Comparison of ENCODE assay signal across 9 cellular contexts in the genomic region with DNA sequence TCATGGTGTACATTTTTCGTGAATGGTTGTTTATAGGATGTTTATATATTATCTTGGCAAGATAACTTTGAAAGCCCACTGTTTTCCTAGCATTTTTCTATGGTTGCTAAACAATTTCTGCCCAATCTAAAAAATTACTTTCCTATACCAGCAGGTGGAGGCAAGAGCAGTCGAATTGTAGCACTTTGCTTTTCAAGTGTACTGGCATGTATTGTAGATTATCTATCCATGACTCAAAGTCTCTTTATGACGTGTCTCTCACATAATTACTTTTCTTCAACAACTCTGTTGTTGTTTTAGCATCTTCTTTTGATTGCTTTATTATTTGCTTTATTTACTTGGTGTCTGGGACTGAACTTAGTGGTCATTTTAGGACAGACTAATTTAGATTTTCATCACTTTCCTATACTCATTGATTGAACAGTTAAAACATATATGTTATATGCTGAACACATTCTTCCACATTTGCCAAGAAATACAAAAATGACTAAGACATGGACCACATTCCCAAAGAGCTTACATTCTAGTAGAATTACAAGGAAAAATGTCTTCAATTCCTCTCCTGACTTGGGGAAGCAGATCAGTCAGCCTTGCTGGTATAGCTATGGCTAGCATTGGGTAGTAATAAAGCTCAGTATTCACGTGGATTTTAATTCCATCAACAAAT. TPM values are rescaled to one million over a fixed set of nuclear protein-coding genes. Genes with fewer than 3 reads are reported as not detected.
DNase-seq lines count a peak whose midpoint lies in the region; ATAC-seq and TF ChIP-seq lines count a peak whose summit lies in the region.
"Had no signal": no experiment of that assay in that cellular context is flagged by ENCODE, and none has a peak within 500 bp of the region (broad histone marks: within the 10 kb centered on the region; RNA-seq: fewer than 3 reads in every experiment).

No MANE protein-coding gene starts in this region.

- H3K27me3 Mint-ChIP-seq in activated T-cell treated with anti-CD3 and anti-CD28 coated beads, Interleukin-2, amount 50 U/mL, for 4 hours (ENCODE audit: low read depth): no peaks in the 10 kb centered on the region
- no peaks in the 10 kb centered on the region for H3K27me3 Mint-ChIP-seq in T-helper 17 cell

- no peak overlapping the region for H3K4me3 ChIP-seq in prostate gland
- no peak overlapping the region for H3K4me3 ChIP-seq in aorta (ENCODE audit: low read length in 2 of 2)

- peaks cover 5% of the 10 kb centered on the region for H3K4me1 Mint-ChIP-seq in activated T-cell treated with anti-CD3 and anti-CD28 coated beads, Interleukin-2, amount 50 U/mL, for 4 hours (ENCODE audit: low read depth)
- H3K4me1 Mint-ChIP-seq in T-helper 17 cell: no peaks in the 10 kb centered on the region
- H3K4me1 Mint-ChIP-seq: immature natural killer cell had no signal

- H3K9me3 ChIP-seq in T-helper 17 cell (ENCODE audit: control insufficient read depth, low read length, poor library complexity, severe bottlenecking): no peaks in the 10 kb centered on the region
- no peaks in the 10 kb centered on the region for H3K9me3 ChIP-seq in prostate gland
- H3K9me3 ChIP-seq in aorta (ENCODE audit: control insufficient read depth, low read length): no peaks in the 10 kb centered on the region

- no peak overlapping the region for H3K4me3 Mint-ChIP-seq in activated T-cell treated with anti-CD3 and anti-CD28 coated beads, Interleukin-2, amount 50 U/mL, for 4 hours
- no peak overlapping the region for H3K4me3 Mint-ChIP-seq in T-helper 17 cell
- H3K4me3 Mint-ChIP-seq: immature natural killer cell had no signal

- H3K36me3 ChIP-seq in prostate gland (no peaks in the 10 kb centered on the region), aorta (ENCODE audit: control insufficient read depth in 1 of 2, insufficient read depth in 2 of 2, low read length in 1 of 2) (peaks cover 0 to 3% of the 10 kb centered on the region in 2 donors)

- no peaks in the 10 kb centered on the region for H3K9me3 Mint-ChIP-seq in activated T-cell treated with anti-CD3 and anti-CD28 coated beads, Interleukin-2, amount 50 U/mL, for 4 hours
- H3K9me3 Mint-ChIP-seq: immature natural killer cell had no signal

- H3K27ac Mint-ChIP-seq in T-helper 17 cell: no peak overlapping the region
- H3K27ac Mint-ChIP-seq: immature natural killer cell had no signal

- DNase-seq in activated T-cell treated with anti-CD3 and anti-CD28 coated beads, Interleukin-2, amount 50 U/mL, for 4 hours: no peak
- DNase-seq in activated T-cell treated with anti-CD3 and anti-CD28 coated beads for 4 hours (no peak), HT1080 (ENCODE audit: low read depth) (peak; percentile 63), T-helper 17 cell (no peak), prostate gland (ENCODE audit: low spot score) (no peak), aorta (no peak)

- H3K36me3 Mint-ChIP-seq in activated T-cell treated with anti-CD3 and anti-CD28 coated beads, Interleukin-2, amount 50 U/mL, for 4 hours (ENCODE audit: insufficient read depth): peaks cover 2% of the 10 kb centered on the region
- peaks cover 4% of the 10 kb centered on the region for H3K36me3 Mint-ChIP-seq in T-helper 17 cell (ENCODE audit: low read depth)
- H3K36me3 Mint-ChIP-seq: immature natural killer cell had no signal

- peak in 3 of 4 experiments; percentile 29 to 69 (median 40) for TF ChIP-seq CTCF in prostate gland (IDR thresholded peaks at IDR 0.05)

- no peaks in the 10 kb centered on the region for H3K4me1 ChIP-seq in prostate gland (replicated peaks)
- no peaks in the 10 kb centered on the region for H3K4me1 ChIP-seq in aorta (ENCODE audit: control insufficient read depth in 1 of 2, insufficient read depth in 2 of 2, low read length in 2 of 2)

- H3K27me3 ChIP-seq in prostate gland (replicated peaks; ENCODE audit: insufficient read depth): no peaks in the 10 kb centered on the region
- H3K27me3 ChIP-seq in aorta (ENCODE audit: control insufficient read depth in 1 of 2, insufficient read depth in 2 of 2, low read length in 1 of 2): no peaks in the 10 kb centered on the region

- TF ChIP-seq POLR2A in prostate gland (IDR thresholded peaks at IDR 0.05): no peak

- peak; percentile 87 to 93 for ATAC-seq in activated T-cell treated with anti-CD3 and anti-CD28 coated beads, Interleukin-2, amount 50 U/mL, for 4 hours
- ATAC-seq in GM21515 (IDR thresholded peaks at IDR 0.05; ENCODE audit: unreplicated experiment) (peak; percentile 62), T-helper 17 cell (peak; percentile 69), esophagus mucosa (peak; percentile 81), aorta (ENCODE audit: low FRiP score) (no peak)

- WGBS in prostate gland: 28% methylated on average over 4 of the region's 4 CpGs
- 16 to 20% methylated on average over 4 of the region's 4 CpGs for WGBS in aorta, 2 donors

- H3K27ac ChIP-seq in prostate gland: no peak overlapping the region
- no peak overlapping the region for H3K27ac ChIP-seq in aorta (ENCODE audit: low read depth in 1 of 2, low read length in 2 of 2)

- intact Hi-C loops in prostate gland (cut with DNase I) (loop anchor here (10.0 kb wide), 1 partner anchor 182 kb away; a partner anchor contains a TSS), aorta (cut with DNase I) (no loop called here)

RNA-seq across cellular contexts. Expression of a gene that starts 20.7 kb away (rescaled TPM):
- total RNA-seq in activated T-cell treated with anti-CD3 and anti-CD28 coated beads, Interleukin-2, amount 50 U/mL, for 4 hours: 10 to 100 TPM; 29.7 to 40.9 (median 38.8) TPM
- total RNA-seq in HT1080 (2014; rRNA removed; shearing (Covaris generic)): 31.9 and 33.2 TPM in 2 replicates
- 22.1 and 22.8 TPM in 2 replicates for polyA plus RNA-seq in HT1080 (2015; cell fraction: cytosol; rRNA removed)
- 21.5 and 22.4 TPM in 2 replicates for polyA plus RNA-seq in HT1080 (2015; cell fraction: nucleus; rRNA removed)
- 1 to 10 TPM; 1.8 to 2.3 TPM for total RNA-seq in T-helper 17 cell
- total RNA-seq in esophagus mucosa: 16.0 TPM
- total RNA-seq in prostate gland: 10 to 100 TPM; 10.0 to 10.8 TPM
- total RNA-seq in aorta: 10 to 100 TPM; 14.0 to 16.5 TPM
- polyA plus RNA-seq in aorta: 1 to 10 TPM; 2.5 to 7.0 TPM

RNA-seq across cellular contexts. Expression of a gene that starts 20.8 kb away (rescaled TPM):
- 10 to 100 TPM in 1 of 3 donors, 1 to 10 TPM in 2; 9.2 to 11.0 (median 9.8) TPM for total RNA-seq in activated T-cell treated with anti-CD3 and anti-CD28 coated beads, Interleukin-2, amount 50 U/mL, for 4 hours
- 5.2 and 6.4 TPM in 2 replicates for total RNA-seq in HT1080 (2014; rRNA removed; shearing (Covaris generic))
- 4.6 and 4.9 TPM in 2 replicates for polyA plus RNA-seq in HT1080 (2015; cell fraction: cytosol; rRNA removed)
- 4.2 and 4.4 TPM in 2 replicates for polyA plus RNA-seq in HT1080 (2015; cell fraction: nucleus; rRNA removed)
- total RNA-seq in T-helper 17 cell: 10 to 100 TPM; 52.7 to 52.8 TPM
- 1.9 TPM for total RNA-seq in esophagus mucosa
- total RNA-seq in prostate gland: 1 to 10 TPM; 4.9 to 6.1 TPM
- 10 to 100 TPM; 21.9 to 23.2 TPM for total RNA-seq in aorta
- polyA plus RNA-seq in aorta: 1 to 10 TPM; 6.5 to 8.8 TPM
